In the genomic region with DNA sequence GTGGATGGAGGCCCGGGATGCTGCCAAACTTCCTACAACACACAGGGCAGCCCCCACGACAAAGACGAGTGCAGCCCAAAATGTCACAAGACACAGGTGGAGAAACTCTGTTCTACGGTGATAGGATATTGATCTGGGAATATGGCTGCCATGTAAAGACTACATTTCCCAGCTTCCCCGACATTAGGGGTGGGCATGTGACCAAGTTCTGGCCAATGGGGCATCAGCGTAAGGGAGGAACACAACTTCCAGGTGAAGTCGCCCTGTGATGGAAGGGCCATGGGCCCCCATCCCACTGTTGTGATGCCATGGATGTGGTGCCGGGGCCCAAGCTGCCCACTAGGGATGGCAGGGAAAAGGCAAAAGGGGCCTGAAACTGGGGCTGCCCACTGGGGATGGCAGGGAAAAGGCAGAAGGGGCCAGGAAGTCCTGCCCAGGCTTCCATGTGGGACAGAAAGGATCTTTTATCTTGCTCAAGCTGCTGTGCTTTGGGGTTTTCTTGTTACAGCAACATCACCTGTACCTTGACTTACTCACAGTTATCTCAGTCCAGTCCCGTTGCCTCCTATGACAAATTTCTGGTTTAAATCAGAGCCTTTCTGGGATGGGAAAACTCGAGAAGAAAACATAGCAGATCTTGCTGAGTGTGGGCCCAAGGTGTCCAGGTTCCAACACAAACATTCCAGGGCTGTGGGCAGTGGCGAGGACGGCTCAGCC, we compare ENCODE assay signal across 3 cellular contexts.
A peak's percentile ranks its signal among the peaks of the same experiment; 100 is the strongest.
TF ChIP-seq lines count a peak whose summit lies in the region.

No MANE protein-coding gene starts in this region.

TF ChIP-seq in SK-N-SH, 30 proteins besides CTCF, POLR2A, EP300 and RAD21:
- TF ChIP-seq, protein P1, sequence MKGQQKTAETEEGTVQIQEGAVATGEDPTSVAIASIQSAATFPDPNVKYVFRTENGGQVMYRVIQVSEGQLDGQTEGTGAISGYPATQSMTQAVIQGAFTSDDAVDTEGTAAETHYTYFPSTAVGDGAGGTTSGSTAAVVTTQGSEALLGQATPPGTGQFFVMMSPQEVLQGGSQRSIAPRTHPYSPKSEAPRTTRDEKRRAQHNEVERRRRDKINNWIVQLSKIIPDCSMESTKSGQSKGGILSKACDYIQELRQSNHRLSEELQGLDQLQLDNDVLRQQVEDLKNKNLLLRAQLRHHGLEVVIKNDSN (IDR thresholded peaks at IDR 0.05; ENCODE audit: borderline replicate concordance, low read depth) = peak; percentile 66; the same call in 1 of the 2 replicates
- TF ChIP-seq, protein P2, sequence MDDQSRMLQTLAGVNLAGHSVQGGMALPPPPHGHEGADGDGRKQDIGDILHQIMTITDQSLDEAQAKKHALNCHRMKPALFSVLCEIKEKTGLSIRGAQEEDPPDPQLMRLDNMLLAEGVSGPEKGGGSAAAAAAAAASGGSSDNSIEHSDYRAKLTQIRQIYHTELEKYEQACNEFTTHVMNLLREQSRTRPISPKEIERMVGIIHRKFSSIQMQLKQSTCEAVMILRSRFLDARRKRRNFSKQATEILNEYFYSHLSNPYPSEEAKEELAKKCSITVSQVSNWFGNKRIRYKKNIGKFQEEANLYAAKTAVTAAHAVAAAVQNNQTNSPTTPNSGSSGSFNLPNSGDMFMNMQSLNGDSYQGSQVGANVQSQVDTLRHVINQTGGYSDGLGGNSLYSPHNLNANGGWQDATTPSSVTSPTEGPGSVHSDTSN (IDR thresholded peaks at IDR 0.05) = no peak

TF ChIP-seq in SK-N-SH treated with all-trans-retinoic acid at 6 μM for 48 hours, 23 proteins besides CTCF, POLR2A, EP300 and RAD21:
- TF ChIP-seq ZFP3 (CRISPR knock-in tag; IDR thresholded peaks at IDR 0.05) = no peak
- no peak for TF ChIP-seq OSR1 (CRISPR knock-in tag; IDR thresholded peaks at IDR 0.05)

TF ChIP-seq in HEK293T, 16 proteins besides CTCF, POLR2A, EP300 and RAD21:
- TF ChIP-seq HDGF (IDR thresholded peaks at IDR 0.05; ENCODE audit: borderline replicate concordance) = no peak
- TF ChIP-seq SUZ12 (IDR thresholded peaks at IDR 0.05) = no peak
- TF ChIP-seq NFRKB (IDR thresholded peaks at IDR 0.05) = no peak
- no peak for TF ChIP-seq ARNT (IDR thresholded peaks at IDR 0.05)
- TF ChIP-seq FOXA1 (IDR thresholded peaks at IDR 0.05) = no peak
